Comparison of ENCODE assay signal across 8 cellular contexts in genomic region chr7:79272066-79272669, GRCh38.
A peak's percentile ranks its signal among the peaks of the same experiment; 100 is the strongest.
DNase-seq lines count a peak whose midpoint lies in the region; ATAC-seq and TF ChIP-seq lines count a peak whose summit lies in the region.

No MANE protein-coding gene starts in this region.

- no peak overlapping the region for H3K27ac Mint-ChIP-seq in CD14-positive monocyte

- intact Hi-C loops in CD14-positive monocyte (cut with micrococcal nuclease) = no loop called here
- intact Hi-C loops in vagina (cut with DNase I) = loop anchor here (5.0 kb wide), 1 partner anchor 1735 kb away; no protein-coding TSS in a partner anchor

- TF ChIP-seq CTCF in CD14-positive monocyte (IDR thresholded peaks at IDR 0.05) (peak; percentile 70), HL-60 (IDR thresholded peaks at IDR 0.05; ENCODE audit: insufficient read depth, low read length) (peak; percentile 37), tibial nerve (IDR thresholded peaks at IDR 0.05) (peak; percentile 28 to 55 (median 45)), vagina (IDR thresholded peaks at IDR 0.05) (no peak)

- H3K4me3 Mint-ChIP-seq in CD14-positive monocyte = no peak overlapping the region

- DNase-seq in CD14-positive monocyte (ENCODE audit: low spot score) (no peak), HL-60 (ENCODE audit: low read depth in 1 of 2, low spot score in 1 of 2) (no peak), RPMI7951 (ENCODE audit: low read depth) (peak; percentile 7), fibroblast of the conjunctiva (ENCODE audit: low read depth) (peak; percentile 37), tibial nerve (ENCODE audit: low spot score in 2 of 2) (no peak), vagina (ENCODE audit: extremely low spot score in 2 of 2) (no peak)
- no peak for DNase-seq in activated naive CD4-positive, alpha-beta T cell (lab: John Stamatoyannopoulos, UW)

- no peak overlapping the region for H3K27ac ChIP-seq in HL-60 (replicated peaks)
- no peak overlapping the region for H3K27ac ChIP-seq in tibial nerve
- H3K27ac ChIP-seq in vagina = no peak overlapping the region

- H3K36me3 ChIP-seq in tibial nerve = no peaks in the 10 kb centered on the region
- H3K36me3 ChIP-seq in vagina = no peaks in the 10 kb centered on the region

- no peaks in the 10 kb centered on the region for H3K4me1 Mint-ChIP-seq in CD14-positive monocyte

- peaks cover 0 to 2% (median 1%) of the 10 kb centered on the region in 3 donors for H3K27me3 Mint-ChIP-seq in CD14-positive monocyte (ENCODE audit: low read depth in 3 of 3)

- peak; percentile 88 for ATAC-seq in GM19035 (IDR thresholded peaks at IDR 0.05; ENCODE audit: unreplicated experiment)

- no peak for TF ChIP-seq POLR2A in tibial nerve (IDR thresholded peaks at IDR 0.05)
- no peak for TF ChIP-seq POLR2A in vagina (IDR thresholded peaks at IDR 0.05)

- TF ChIP-seq EP300 in tibial nerve (IDR thresholded peaks at IDR 0.05) = no peak

- H3K4me3 ChIP-seq in HL-60 (replicated peaks; ENCODE audit: insufficient read depth, low read length) (no peak overlapping the region), tibial nerve (no peak overlapping the region), vagina (no peak overlapping the region)

- H3K9me3 Mint-ChIP-seq in CD14-positive monocyte = no peaks in the 10 kb centered on the region

- H3K9me3 ChIP-seq in tibial nerve = no peaks in the 10 kb centered on the region
- no peaks in the 10 kb centered on the region for H3K9me3 ChIP-seq in vagina

- H3K4me1 ChIP-seq in tibial nerve (no peaks in the 10 kb centered on the region), vagina (no peaks in the 10 kb centered on the region)

- no peaks in the 10 kb centered on the region for H3K36me3 Mint-ChIP-seq in CD14-positive monocyte

- H3K27me3 ChIP-seq in HL-60 (ENCODE audit: insufficient read depth, poor library complexity, severe bottlenecking) = no peaks in the 10 kb centered on the region
- no peaks in the 10 kb centered on the region for H3K27me3 ChIP-seq in tibial nerve
- no peaks in the 10 kb centered on the region for H3K27me3 ChIP-seq in vagina

- 32 to 34% methylated on average over 4 of the region's 4 CpGs for WGBS in tibial nerve, 2 donors

Comparison
In these comparisons a context has a peak if more than half of its experiments do, and no peak if none do; other contexts are left out.
1. DNase-seq: peak in RPMI7951 (single experiment) and fibroblast of the conjunctiva (single experiment); none in CD14-positive monocyte (single experiment), HL-60 (0 of 2), tibial nerve (0 of 2), activated naive CD4-positive, alpha-beta T cell (0 of 4) and vagina (0 of 2).
2. CTCF ChIP-seq: peak in CD14-positive monocyte (single experiment), HL-60 (single experiment) and tibial nerve (5 of 5); none in vagina (0 of 3).